1 cellular context compared by ENCODE assay signal in genomic region chr12:113203852-113204760, GRCh38.
TF ChIP-seq lines count a peak whose summit lies in the region.

No MANE protein-coding gene starts in this region.

TF ChIP-seq in IMR-90, 13 proteins besides CTCF, POLR2A, EP300 and RAD21:
- TF ChIP-seq ELK1 (IDR thresholded peaks at IDR 0.05; ENCODE audit: borderline replicate concordance, low read depth, low read length) (no peak), CHD1 (IDR thresholded peaks at IDR 0.05; ENCODE audit: low read depth, low read length) (no peak), RFX5 (IDR thresholded peaks at IDR 0.05; ENCODE audit: low read depth, low read length) (no peak), MAFK (IDR thresholded peaks at IDR 0.05; ENCODE audit: low read depth, low read length) (no peak), BHLHE40 (IDR thresholded peaks at IDR 0.05; ENCODE audit: low read depth, low read length) (no peak), MXI1 (IDR thresholded peaks at IDR 0.05; ENCODE audit: borderline replicate concordance, low read depth, low read length) (no peak), MAZ (IDR thresholded peaks at IDR 0.05; ENCODE audit: borderline replicate concordance, low read depth, low read length) (no peak), SMC3 (IDR thresholded peaks at IDR 0.05; ENCODE audit: low read depth, low read length) (no peak), CEBPB (IDR thresholded peaks at IDR 0.05; ENCODE audit: low read depth, low read length) (no peak), FOS (IDR thresholded peaks at IDR 0.05; ENCODE audit: low read depth, low read length) (no peak), NFE2L2 (IDR thresholded peaks at IDR 0.05; ENCODE audit: low read depth, low read length) (no peak), USF2 (IDR thresholded peaks at IDR 0.05; ENCODE audit: low read depth, low read length) (no peak), RCOR1 (IDR thresholded peaks at IDR 0.05; ENCODE audit: insufficient replicate concordance, low read length) (no peak)
